24 cellular contexts compared by ENCODE assay signal in the genomic region with DNA sequence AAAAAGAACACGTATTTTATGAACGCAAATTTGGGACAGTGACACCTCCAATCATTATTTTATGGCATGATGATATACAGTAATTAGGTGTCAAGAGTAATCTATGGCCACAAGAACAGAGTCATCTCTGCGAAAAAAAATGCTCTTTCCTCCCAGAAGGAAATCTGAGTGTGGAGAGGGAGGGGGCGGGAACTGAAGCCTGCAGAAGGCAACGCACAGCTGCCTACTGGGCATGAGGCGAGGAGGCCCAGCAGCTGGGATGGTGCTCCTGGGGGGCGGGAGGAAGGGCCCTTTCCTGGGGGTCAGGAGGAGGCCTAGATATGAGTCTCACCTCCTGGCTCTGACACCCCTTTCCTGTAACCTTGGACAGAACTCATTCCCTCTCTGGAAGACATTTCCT.
"Had no signal": no experiment of that assay in that cellular context is flagged by ENCODE, and none has a peak within 500 bp of the region (broad histone marks: within the 10 kb centered on the region; RNA-seq: fewer than 3 reads in every experiment).

No MANE protein-coding gene starts in this region.

- DNase-seq: activated CD4-positive, alpha-beta T cell treated with anti-CD3 and anti-CD28 coated beads, Interleukin-2, amount 10 ng/mL, durations not matched to agents 24 days and 14 days; activated CD4-positive, alpha-beta T cell treated with anti-CD3 and anti-CD28 coated beads, Interleukin-2, amount 50 U/mL, for 4 hours; activated CD8-positive, alpha-beta T cell treated with anti-CD3 and anti-CD28 coated beads for 36 hours; activated gamma-delta T cell treated with Interleukin-2 at 50 U/mL for 16 hours; activated naive CD4-positive, alpha-beta T cell treated with anti-CD3 and anti-CD28 coated beads, Interleukin-2, amount 50 U/mL, for 16 hours; activated naive CD8-positive, alpha-beta T cell treated with anti-CD3 and anti-CD28 coated beads for 36 hours; activated T-cell treated with anti-CD3 and anti-CD28 coated beads for 4 hours; activated T-cell treated with anti-CD3 and anti-CD28 coated beads, Interleukin-2, amount 50 U/mL, for 4 hours; amniotic stem cell; body of pancreas; Kasumi-1; KG1; MG63; NCI-H1048; NCI-H1105 treated with DMSO at 0.1 percent for 48 hours; NCI-H146; NCI-H187; NCI-H2029 treated with DMSO at 0.1 percent for 48 hours; NCI-H2107; NCI-H510A; NCI-H526; NCI-H774; PC-9; Right ventricle myocardium superior had no signal

- ATAC-seq: activated CD8-positive, alpha-beta T cell treated with anti-CD3 and anti-CD28 coated beads for 36 hours; activated T-cell treated with anti-CD3 and anti-CD28 coated beads, Interleukin-2, amount 50 U/mL, for 4 hours; body of pancreas had no signal
